In the genomic region with DNA sequence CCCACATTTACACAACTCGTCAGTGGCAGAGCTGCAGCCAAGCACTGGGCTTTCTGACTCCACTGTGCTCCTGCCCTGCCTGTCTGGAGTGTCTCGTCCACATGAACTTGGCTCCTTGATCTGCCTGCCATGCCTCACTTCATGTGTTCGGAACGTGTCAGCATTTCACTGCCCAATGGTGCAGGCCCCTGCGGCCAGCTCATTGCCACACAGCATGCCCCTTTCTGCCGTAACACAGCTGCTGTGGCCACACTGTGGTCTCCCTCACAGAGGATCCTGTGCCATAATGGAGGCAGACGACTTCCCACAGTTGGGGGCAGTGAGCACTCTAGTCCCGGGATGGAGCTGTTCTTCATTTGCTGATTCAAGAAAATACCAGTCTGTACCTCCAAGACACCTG, we compare ENCODE assay signal across 22 cellular contexts.
"Had no signal": no experiment of that assay in that cellular context is flagged by ENCODE, and none has a peak within 500 bp of the region (broad histone marks: within the 10 kb centered on the region; RNA-seq: fewer than 3 reads in every experiment).

No MANE protein-coding gene starts in this region.

- ATAC-seq: esophagus mucosa; gastrocnemius medialis; left ventricle myocardium superior; lower lobe of right lung; sciatic nerve; stimulated activated effector memory CD8-positive, alpha-beta T cell treated with anti-CD3 and anti-CD28 coated beads, Interleukin-12 subunit alpha, Interleukin-12 subunit beta, amount 100 ng/mL, for 72 hours had no signal

- H3K4me3 ChIP-seq: coronary artery, dorsolateral prefrontal cortex, gastrocnemius medialis, lower lobe of right lung, ovary, thoracic aorta, tibial nerve, upper lobe of left lung had no signal

- H3K27me3 ChIP-seq: dorsolateral prefrontal cortex, gastrocnemius medialis, ovary, tibial nerve, upper lobe of left lung had no signal

- H3K27ac Mint-ChIP-seq: nephron; stimulated activated effector memory CD8-positive, alpha-beta T cell treated with anti-CD3 and anti-CD28 coated beads, Interleukin-12 subunit alpha, Interleukin-12 subunit beta, amount 100 ng/mL, for 72 hours had no signal

- H3K9me3 ChIP-seq: gastrocnemius medialis, lower lobe of right lung, ovary, thoracic aorta, tibial nerve, upper lobe of left lung had no signal

- DNase-seq: dorsolateral prefrontal cortex; effector CD4-positive, alpha-beta T cell; foreskin fibroblast; gastrocnemius medialis; head of caudate nucleus; left ventricle myocardium superior; lower lobe of right lung; naive B cell; occipital lobe; ovary; stimulated activated CD4-positive, alpha-beta T cell treated with anti-CD3 and anti-CD28 coated beads, Interleukin-2, amount 100 ng/mL, for 24 hours; stimulated activated CD4-positive, alpha-beta T cell treated with anti-CD3 and anti-CD28 coated beads, Interleukin-4, amount 100 ng/mL, for 24 hours; stimulated activated naive CD4-positive, alpha-beta T cell treated with Interleukin-2 at 50 U/mL for 16 hours had no signal

- H3K27me3 Mint-ChIP-seq: naive B cell had no signal

- H3K27ac ChIP-seq: coronary artery, dorsolateral prefrontal cortex, epithelial cell of prostate, gastrocnemius medialis, lower lobe of right lung, ovary, thoracic aorta, tibial nerve, upper lobe of left lung had no signal

- H3K36me3 ChIP-seq: gastrocnemius medialis, lower lobe of right lung, ovary, thoracic aorta had no signal

- H3K9me3 Mint-ChIP-seq: nephron; stimulated activated effector memory CD8-positive, alpha-beta T cell treated with anti-CD3 and anti-CD28 coated beads, Interleukin-12 subunit alpha, Interleukin-12 subunit beta, amount 100 ng/mL, for 72 hours had no signal

- H3K36me3 Mint-ChIP-seq: stimulated activated effector memory CD8-positive, alpha-beta T cell treated with anti-CD3 and anti-CD28 coated beads, Interleukin-12 subunit alpha, Interleukin-12 subunit beta, amount 100 ng/mL, for 72 hours had no signal

- H3K4me3 Mint-ChIP-seq: nephron; stimulated activated effector memory CD8-positive, alpha-beta T cell treated with anti-CD3 and anti-CD28 coated beads, Interleukin-12 subunit alpha, Interleukin-12 subunit beta, amount 100 ng/mL, for 72 hours had no signal
